Comparison of ENCODE assay signal across 24 cellular contexts in genomic region chr13:99132295-99132835, GRCh38.
DNase-seq lines count a peak whose midpoint lies in the region; ATAC-seq and TF ChIP-seq lines count a peak whose summit lies in the region.
"Had no signal": no experiment of that assay in that cellular context is flagged by ENCODE, and none has a peak within 500 bp of the region (broad histone marks: within the 10 kb centered on the region; RNA-seq: fewer than 3 reads in every experiment).

No MANE protein-coding gene starts in this region.

- H3K9me3 ChIP-seq in DND-41 (ENCODE audit: insufficient read depth, low read length, severe bottlenecking) (no peaks in the 10 kb centered on the region), SK-N-SH (no peaks in the 10 kb centered on the region)
- H3K9me3 ChIP-seq: HAP-1 had no signal

- no peak for DNase-seq in activated naive CD4-positive, alpha-beta T cell treated with anti-CD3 and anti-CD28 coated beads for 36 hours
- DNase-seq in DND-41 (peak; percentile 16), WTC11 (ENCODE audit: low spot score) (no peak), osteocyte (ENCODE audit: extremely low spot score, unreplicated experiment) (peak; percentile 49), superior temporal gyrus (ENCODE audit: extremely low spot score) (no peak), SK-N-SH (no peak)
- DNase-seq: AML-193; Calu3; CD8-positive, alpha-beta memory T cell; KG1; NCI-H1092 treated with DMSO at 0.1 percent for 48 hours; NCI-H1436; NCI-H187; NCI-H2081 treated with DMSO at 0.1 percent for 48 hours; NCI-H2171; NCI-H345; NCI-H510A treated with DMSO at 0.1 percent for 48 hours; PC-3 had no signal

- no peaks in the 10 kb centered on the region for H3K9me3 Mint-ChIP-seq in activated naive CD4-positive, alpha-beta T cell treated with anti-CD3 and anti-CD28 coated beads, Interleukin-2, amount 50 U/mL, for 24 hours
- no peaks in the 10 kb centered on the region for H3K9me3 Mint-ChIP-seq in activated naive CD4-positive, alpha-beta T cell treated with anti-CD3 and anti-CD28 coated beads for 36 hours
- H3K9me3 Mint-ChIP-seq in WTC11: no peaks in the 10 kb centered on the region
- H3K9me3 Mint-ChIP-seq in osteocyte (ENCODE audit: unreplicated experiment): no peaks in the 10 kb centered on the region
- H3K9me3 Mint-ChIP-seq: CD8-positive, alpha-beta memory T cell; GM23338 had no signal

- H3K27ac ChIP-seq in DND-41 (ENCODE audit: low read length): no peak overlapping the region
- H3K27ac ChIP-seq in SK-N-SH (ENCODE audit: low read depth in 2 of 2, low read length in 1 of 2): no peak overlapping the region
- H3K27ac ChIP-seq: C4-2B had no signal

- no peak overlapping the region for H3K9ac ChIP-seq in DND-41 (ENCODE audit: low read depth, low read length)
- H3K9ac ChIP-seq in SK-N-SH: no peak overlapping the region

- no peak for TF ChIP-seq CTCF in DND-41 (IDR thresholded peaks at IDR 0.05; ENCODE audit: borderline replicate concordance, extremely low read depth, low read length, poor library complexity, severe bottlenecking)
- no peak for TF ChIP-seq CTCF in WTC11 (IDR thresholded peaks at IDR 0.05)
- no peak for TF ChIP-seq CTCF in osteocyte (IDR thresholded peaks at IDR 0.05)
- no peak for TF ChIP-seq CTCF in SK-N-SH (IDR thresholded peaks at IDR 0.05)

- no peaks in the 10 kb centered on the region for H3F3A ChIP-seq in SK-N-SH (replicated peaks; ENCODE audit: insufficient read depth)

- POLR2A ChIA-PET in WTC11 (lab: Charles Lee) (no interaction called here), SK-N-SH (lab: Yijun Ruan, JAX) (no interaction called here)

- peak overlapping the region; percentile 7 for H3K27ac Mint-ChIP-seq in activated naive CD4-positive, alpha-beta T cell treated with anti-CD3 and anti-CD28 coated beads, Interleukin-2, amount 50 U/mL, for 24 hours
- H3K27ac Mint-ChIP-seq in activated naive CD4-positive, alpha-beta T cell treated with anti-CD3 and anti-CD28 coated beads for 36 hours: no peak overlapping the region
- H3K27ac Mint-ChIP-seq in WTC11: no peak overlapping the region
- no peak overlapping the region for H3K27ac Mint-ChIP-seq in osteocyte (ENCODE audit: unreplicated experiment)
- H3K27ac Mint-ChIP-seq: GM23338 had no signal

- TF ChIP-seq RAD21 in SK-N-SH (IDR thresholded peaks at IDR 0.05; ENCODE audit: low read length): no peak

- H3K4me3 ChIP-seq in DND-41 (ENCODE audit: low read depth in 1 of 2, low read length in 2 of 2) (no peak overlapping the region), SK-N-SH (ENCODE audit: low read depth in 2 of 2, low read length in 1 of 2) (no peak overlapping the region)
- H3K4me3 ChIP-seq: GM23338, HAP-1 had no signal

- H3K4me1 ChIP-seq in DND-41 (ENCODE audit: insufficient read depth, low read length) (no peaks in the 10 kb centered on the region), SK-N-SH (ENCODE audit: control insufficient read depth in 1 of 2, insufficient read depth in 2 of 2, low read depth in 1 of 2, low read length in 1 of 2) (no peaks in the 10 kb centered on the region)

- H3K79me2 ChIP-seq in DND-41 (ENCODE audit: insufficient read depth, low read length) (no peaks in the 10 kb centered on the region), SK-N-SH (ENCODE audit: insufficient read depth) (no peaks in the 10 kb centered on the region)

- no peaks in the 10 kb centered on the region for H3K4me1 Mint-ChIP-seq in activated naive CD4-positive, alpha-beta T cell treated with anti-CD3 and anti-CD28 coated beads, Interleukin-2, amount 50 U/mL, for 24 hours
- no peaks in the 10 kb centered on the region for H3K4me1 Mint-ChIP-seq in activated naive CD4-positive, alpha-beta T cell treated with anti-CD3 and anti-CD28 coated beads for 36 hours (ENCODE audit: low read depth)
- peaks cover 2% of the 10 kb centered on the region for H3K4me1 Mint-ChIP-seq in WTC11
- H3K4me1 Mint-ChIP-seq in osteocyte (ENCODE audit: unreplicated experiment): peaks cover 13% of the 10 kb centered on the region
- H3K4me1 Mint-ChIP-seq: CD8-positive, alpha-beta memory T cell had no signal

- H3K9me2 ChIP-seq in SK-N-SH: no peaks in the 10 kb centered on the region

- no peak for TF ChIP-seq EP300 in SK-N-SH (IDR thresholded peaks at IDR 0.05; ENCODE audit: borderline replicate concordance in 1 of 2, low read depth in 1 of 2, low read length in 1 of 2)

- H3K4me3 Mint-ChIP-seq in activated naive CD4-positive, alpha-beta T cell treated with anti-CD3 and anti-CD28 coated beads, Interleukin-2, amount 50 U/mL, for 24 hours: no peak overlapping the region
- no peak overlapping the region for H3K4me3 Mint-ChIP-seq in activated naive CD4-positive, alpha-beta T cell treated with anti-CD3 and anti-CD28 coated beads for 36 hours
- H3K4me3 Mint-ChIP-seq in WTC11 (no peak overlapping the region), osteocyte (ENCODE audit: unreplicated experiment) (no peak overlapping the region)
- H3K4me3 Mint-ChIP-seq: CD8-positive, alpha-beta memory T cell; GM23338 had no signal

- H2AFZ ChIP-seq in DND-41 (ENCODE audit: low read depth, low read length): no peak overlapping the region
- no peak overlapping the region for H2AFZ ChIP-seq in SK-N-SH (ENCODE audit: low read depth)
- H2AFZ ChIP-seq: GM23338 had no signal

- intact Hi-C loops in activated naive CD4-positive, alpha-beta T cell treated with anti-CD3 and anti-CD28 coated beads for 36 hours (cut with micrococcal nuclease): no loop called here

- H3K36me3 ChIP-seq in DND-41 (ENCODE audit: insufficient read depth, low read length) (no peaks in the 10 kb centered on the region), SK-N-SH (replicated peaks in 1 of 2; ENCODE audit: control insufficient read depth in 1 of 2, insufficient read depth in 2 of 2, low read length in 1 of 2) (no peaks in the 10 kb centered on the region)
- H3K36me3 ChIP-seq: HAP-1 had no signal

- H3K36me3 Mint-ChIP-seq in activated naive CD4-positive, alpha-beta T cell treated with anti-CD3 and anti-CD28 coated beads, Interleukin-2, amount 50 U/mL, for 24 hours: no peaks in the 10 kb centered on the region
- no peaks in the 10 kb centered on the region for H3K36me3 Mint-ChIP-seq in activated naive CD4-positive, alpha-beta T cell treated with anti-CD3 and anti-CD28 coated beads for 36 hours (ENCODE audit: low read depth)
- H3K36me3 Mint-ChIP-seq in WTC11 (no peaks in the 10 kb centered on the region), osteocyte (ENCODE audit: unreplicated experiment) (no peaks in the 10 kb centered on the region)
- H3K36me3 Mint-ChIP-seq: CD8-positive, alpha-beta memory T cell had no signal

- ATAC-seq in DND-41 (ENCODE audit: insufficient read depth, low read depth): peak; percentile 50; the same call in 1 of the 3 replicates
- ATAC-seq in WTC11: no peak
- ATAC-seq in esophagus mucosa: no peak
- ATAC-seq: GM23338, PC-3, SK-N-SH treated with all-trans-retinoic acid at 6 μM for 48 hours had no signal

- H3K4me2 ChIP-seq in DND-41 (ENCODE audit: insufficient read depth, low read length): no peak overlapping the region
- H3K4me2 ChIP-seq in SK-N-SH: no peak overlapping the region
- H3K4me2 ChIP-seq: GM23338 had no signal

- H3K27me3 Mint-ChIP-seq in activated naive CD4-positive, alpha-beta T cell treated with anti-CD3 and anti-CD28 coated beads, Interleukin-2, amount 50 U/mL, for 24 hours: no peaks in the 10 kb centered on the region
- H3K27me3 Mint-ChIP-seq in activated naive CD4-positive, alpha-beta T cell treated with anti-CD3 and anti-CD28 coated beads for 36 hours (ENCODE audit: low read depth): no peaks in the 10 kb centered on the region
- H3K27me3 Mint-ChIP-seq in WTC11 (ENCODE audit: low read depth) (peaks cover 3% of the 10 kb centered on the region; the same call in 1 of the 2 replicates), osteocyte (ENCODE audit: unreplicated experiment) (peaks cover 5% of the 10 kb centered on the region)

- CTCF ChIA-PET in activated naive CD4-positive, alpha-beta T cell treated with anti-CD3 and anti-CD28 coated beads for 36 hours (lab: Charles Lee): no interaction called here
- CTCF ChIA-PET in WTC11 (lab: Charles Lee): no interaction called here
- CTCF ChIA-PET in SK-N-SH (lab: Yijun Ruan, JAX): interaction anchor here (0.7 kb wide), 1 partner anchor 304 kb away, joined by 3 read pairs; no protein-coding TSS in a partner anchor

- H4K20me1 ChIP-seq in DND-41 (ENCODE audit: insufficient read depth, low read length) (no peaks in the 10 kb centered on the region), SK-N-SH (ENCODE audit: insufficient read depth) (no peaks in the 10 kb centered on the region)

- H3K27me3 ChIP-seq in DND-41 (ENCODE audit: insufficient read depth, low read length, poor library complexity) (no peaks in the 10 kb centered on the region), SK-N-SH (ENCODE audit: insufficient read depth) (no peaks in the 10 kb centered on the region)

TF ChIP-seq in SK-N-SH, 30 proteins besides CTCF, POLR2A, EP300 and RAD21 (continues in another document):
- no peak for TF ChIP-seq NFIC (IDR thresholded peaks at IDR 0.05; ENCODE audit: borderline replicate concordance)
- TF ChIP-seq TCF12 (IDR thresholded peaks at IDR 0.05): no peak
- TF ChIP-seq YY1 (IDR thresholded peaks at IDR 0.05; ENCODE audit: low read depth): no peak
- TF ChIP-seq USF2 (IDR thresholded peaks at IDR 0.05; ENCODE audit: borderline replicate concordance, low read depth, low read length): no peak
- no peak for TF ChIP-seq POLR2AphosphoS5 (IDR thresholded peaks at IDR 0.05; ENCODE audit: low read depth, low read length)
- no peak for TF ChIP-seq IRF3 (IDR thresholded peaks at IDR 0.05; ENCODE audit: low read depth, low read length)
- no peak for TF ChIP-seq RCOR1 (IDR thresholded peaks at IDR 0.05; ENCODE audit: low read length)
- no peak for TF ChIP-seq CHD2 (IDR thresholded peaks at IDR 0.05; ENCODE audit: low read length, partially characterized antibody)
- no peak for TF ChIP-seq RFX5 (IDR thresholded peaks at IDR 0.05; ENCODE audit: low read length)
- TF ChIP-seq NRF1 (IDR thresholded peaks at IDR 0.05; ENCODE audit: low read depth, low read length): no peak
- TF ChIP-seq EZH2phosphoT487 (IDR thresholded peaks at IDR 0.05; ENCODE audit: borderline replicate concordance, low read depth): no peak

Comparison
In these comparisons a context has a peak if more than half of its experiments do, and no peak if none do; other contexts are left out.
1. DNase-seq: peak in DND-41 (single experiment) and osteocyte (single experiment); none in activated naive CD4-positive, alpha-beta T cell treated with anti-CD3 and anti-CD28 coated beads for 36 hours (single experiment), WTC11 (single experiment), superior temporal gyrus (single experiment) and SK-N-SH (single experiment).